18 cellular contexts compared by ENCODE assay signal in the genomic region with DNA sequence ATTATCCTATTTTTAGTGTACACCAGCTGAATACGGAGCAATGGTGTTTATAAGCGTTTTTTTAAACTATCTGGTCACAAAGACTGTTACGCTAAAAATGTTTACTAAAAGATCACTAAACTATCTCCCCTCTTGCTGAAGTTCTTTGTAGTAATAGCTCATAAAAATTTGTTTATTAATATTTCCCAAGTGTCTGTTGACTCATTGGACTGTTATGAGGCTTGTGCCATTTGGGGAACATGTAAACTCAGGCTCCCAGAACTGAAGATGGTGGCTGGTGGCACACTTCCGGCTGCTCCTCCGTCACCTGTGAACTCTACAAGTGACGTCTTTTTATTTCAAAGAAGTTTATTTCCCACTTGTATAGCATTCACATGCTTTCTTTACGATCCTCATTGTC. TPM values are rescaled to one million over a fixed set of nuclear protein-coding genes. Genes with fewer than 3 reads are reported as not detected.
DNase-seq lines count a peak whose midpoint lies in the region; ATAC-seq and TF ChIP-seq lines count a peak whose summit lies in the region.
"Had no signal": no experiment of that assay in that cellular context is flagged by ENCODE, and none has a peak within 500 bp of the region (broad histone marks: within the 10 kb centered on the region; RNA-seq: fewer than 3 reads in every experiment).

No MANE protein-coding gene starts in this region.

- peaks cover 15% of the 10 kb centered on the region for H3K36me3 Mint-ChIP-seq in activated naive CD4-positive, alpha-beta T cell treated with anti-CD3 and anti-CD28 coated beads, Interleukin-2, amount 50 U/mL, for 24 hours
- H3K36me3 Mint-ChIP-seq in HFFc6 (ENCODE audit: low read depth) (peaks cover 32% of the 10 kb centered on the region), endodermal cell (ENCODE audit: low read depth) (peaks cover 54% of the 10 kb centered on the region)

- no peaks in the 10 kb centered on the region for H3K4me1 ChIP-seq in endodermal cell (ENCODE audit: control insufficient read depth, insufficient read depth, low read length)
- H3K4me1 ChIP-seq in right cardiac atrium (ENCODE audit: control insufficient read depth, insufficient read depth, low read length) = no peaks in the 10 kb centered on the region
- H3K4me1 ChIP-seq: Caco-2 had no signal

- no peak overlapping the region for H3K9ac ChIP-seq in endodermal cell (ENCODE audit: extremely low read depth, low read length, poor library complexity, severe bottlenecking)

- H3K9me3 Mint-ChIP-seq in activated naive CD4-positive, alpha-beta T cell treated with anti-CD3 and anti-CD28 coated beads, Interleukin-2, amount 50 U/mL, for 24 hours = no peaks in the 10 kb centered on the region
- H3K9me3 Mint-ChIP-seq in HFFc6 (no peaks in the 10 kb centered on the region), endodermal cell (no peaks in the 10 kb centered on the region)

- H3K4me1 Mint-ChIP-seq in activated naive CD4-positive, alpha-beta T cell treated with anti-CD3 and anti-CD28 coated beads, Interleukin-2, amount 50 U/mL, for 24 hours = peaks cover 28% of the 10 kb centered on the region
- H3K4me1 Mint-ChIP-seq in HFFc6 (ENCODE audit: low read depth) (peaks cover 39% of the 10 kb centered on the region), endodermal cell (no peaks in the 10 kb centered on the region)

- H3K27ac Mint-ChIP-seq in activated naive CD4-positive, alpha-beta T cell treated with anti-CD3 and anti-CD28 coated beads, Interleukin-2, amount 50 U/mL, for 24 hours = peak overlapping the region; percentile 41
- H3K27ac Mint-ChIP-seq in HFFc6 = peak overlapping the region; percentile 76
- peak overlapping the region; percentile 29 for H3K27ac Mint-ChIP-seq in endodermal cell

- H3K36me3 ChIP-seq in endodermal cell (ENCODE audit: control insufficient read depth, insufficient read depth, low read length) = peaks cover 81% of the 10 kb centered on the region

- H3K9me3 ChIP-seq in endodermal cell (ENCODE audit: control insufficient read depth, low read length) (no peaks in the 10 kb centered on the region), right cardiac atrium (ENCODE audit: control insufficient read depth, low read length) (no peaks in the 10 kb centered on the region)
- H3K9me3 ChIP-seq: Caco-2 had no signal

- TF ChIP-seq CTCF in HFFc6 (IDR thresholded peaks at IDR 0.05) (no peak), endodermal cell (conservative IDR thresholded peaks at IDR 0.05) (no peak), coronary artery (IDR thresholded peaks at IDR 0.05) (no peak)

- intact Hi-C loops in right cardiac atrium (cut with DNase I) = no loop called here

- no peaks in the 10 kb centered on the region for H3K27me3 ChIP-seq in endodermal cell (ENCODE audit: control insufficient read depth, insufficient read depth, low read length, poor library complexity, severe bottlenecking)
- H3K27me3 ChIP-seq in right cardiac atrium (ENCODE audit: control insufficient read depth, insufficient read depth) = no peaks in the 10 kb centered on the region

- 98 to 100% methylated on average over 1 to 7 of the region's 7 CpGs for WGBS in endodermal cell (ENCODE audit: insufficient coverage in 1 of 2, insufficient read length in 1 of 2), 2 experiments
- 89% methylated on average over 7 of the region's 7 CpGs for WGBS in right cardiac atrium

- no peak overlapping the region for H3K4me3 Mint-ChIP-seq in activated naive CD4-positive, alpha-beta T cell treated with anti-CD3 and anti-CD28 coated beads, Interleukin-2, amount 50 U/mL, for 24 hours
- H3K4me3 Mint-ChIP-seq in HFFc6 (no peak overlapping the region; the same call in 1 of the 2 replicates), endodermal cell (no peak overlapping the region)

- H3K4me3 ChIP-seq in endodermal cell (ENCODE audit: low read length) (no peak overlapping the region), right cardiac atrium (ENCODE audit: low read length) (no peak overlapping the region), coronary artery (no peak overlapping the region)
- H3K4me3 ChIP-seq: K562, PC-9 had no signal

- no peaks in the 10 kb centered on the region for H3K27me3 Mint-ChIP-seq in activated naive CD4-positive, alpha-beta T cell treated with anti-CD3 and anti-CD28 coated beads, Interleukin-2, amount 50 U/mL, for 24 hours
- no peaks in the 10 kb centered on the region for H3K27me3 Mint-ChIP-seq in HFFc6 (ENCODE audit: insufficient read depth)
- H3K27me3 Mint-ChIP-seq in endodermal cell (ENCODE audit: insufficient read depth) = no peaks in the 10 kb centered on the region

- H3K27ac ChIP-seq in endodermal cell (ENCODE audit: low read depth, low read length) (no peak overlapping the region), right cardiac atrium (ENCODE audit: low read length) (no peak overlapping the region), coronary artery (no peak overlapping the region)
- H3K27ac ChIP-seq: C4-2B, HL-60, PC-9 had no signal

- ATAC-seq in right cardiac atrium = no peak

- DNase-seq in activated naive CD4-positive, alpha-beta T cell treated with Interleukin-2 at 50 U/mL for 16 hours = no peak
- peak; percentile 21 for DNase-seq in HFFc6
- no peak for DNase-seq in endodermal cell
- DNase-seq in myocyte (ENCODE audit: low read depth) = peak; percentile 18
- DNase-seq in right cardiac atrium = no peak
- no peak for DNase-seq in DMS53 treated with DMSO at 0.1 percent for 48 hours (lab: John Stamatoyannopoulos, UW; ENCODE audit: unreplicated experiment)
- no peak for DNase-seq in coronary artery (ENCODE audit: low spot score)
- DNase-seq: 8988T, Caco-2, GOT3, NCI-H1092, NCI-H446, NCI-H748 treated with DMSO at 0.1 percent for 48 hours, PC-9 had no signal

RNA-seq across cellular contexts. Expression of gene AIDA, which starts 46.3 kb away (rescaled TPM):
- total RNA-seq in HFFc6 (2021; fragmentation: NEBNext Ultra II Directional; extraction: Animal tissue kit (Norgen Biotek cat#: 25700)) = 100 to 1,000 TPM in 4 of 6 experiments, 10 to 100 TPM in 2; 87.1 to 112 (median 103) TPM
- total RNA-seq in endodermal cell = 100 to 1,000 TPM; 129 to 136 TPM
- polyA plus RNA-seq in endodermal cell (2013, experiment 1 of 2) = 85.2 TPM
- polyA plus RNA-seq in endodermal cell (2013, experiment 2 of 2) = 90.1 TPM
- 25.9 and 30.4 TPM in 2 replicates for total RNA-seq in myocyte
- polyA plus RNA-seq in myocyte (2012) = 42.0 TPM
- total RNA-seq in right cardiac atrium = 10 to 100 TPM; 65.0 to 75.9 (median 66.1) TPM
- polyA plus RNA-seq in right cardiac atrium = 48.5 TPM

RNA-seq across cellular contexts. Expression of gene BROX, which starts 46.4 kb away (rescaled TPM):
- 10 to 100 TPM; 61.0 to 71.0 (median 67.6) TPM for total RNA-seq in HFFc6 (2021; fragmentation: NEBNext Ultra II Directional; extraction: Animal tissue kit (Norgen Biotek cat#: 25700))
- total RNA-seq in endodermal cell (10 to 100 TPM; 22.8 to 26.3 TPM), myocyte (56.0 and 67.7 TPM in 2 replicates), right cardiac atrium (10 to 100 TPM; 25.2 to 29.6 (median 28.2) TPM)
- polyA plus RNA-seq in endodermal cell (2013, experiment 1 of 2) = 27.0 TPM
- polyA plus RNA-seq in endodermal cell (2013, experiment 2 of 2) = 29.5 TPM
- 18.7 TPM for polyA plus RNA-seq in myocyte (2012)
- 12.7 TPM for polyA plus RNA-seq in right cardiac atrium

RNA-seq across cellular contexts. Expression of gene MIA3, which starts 48.1 kb away (rescaled TPM):
- 10 to 100 TPM; 55.6 to 68.3 (median 62.1) TPM for total RNA-seq in HFFc6 (2021; fragmentation: NEBNext Ultra II Directional; extraction: Animal tissue kit (Norgen Biotek cat#: 25700))
- total RNA-seq in endodermal cell (10 to 100 TPM; 69.9 to 76.8 TPM), myocyte (44.4 and 59.0 TPM in 2 replicates), right cardiac atrium (10 to 100 TPM; 51.3 to 59.8 (median 57.9) TPM)
- 48.0 TPM for polyA plus RNA-seq in endodermal cell (2013, experiment 1 of 2)
- 47.7 TPM for polyA plus RNA-seq in endodermal cell (2013, experiment 2 of 2)
- 25.2 TPM for polyA plus RNA-seq in myocyte (2012)
- 25.6 TPM for polyA plus RNA-seq in right cardiac atrium

Comparison
In these comparisons a context has a peak if more than half of its experiments do, and no peak if none do; other contexts are left out.
1. DNase-seq: peak in HFFc6 (single experiment) and myocyte (single experiment); none in activated naive CD4-positive, alpha-beta T cell treated with Interleukin-2 at 50 U/mL for 16 hours (single experiment), endodermal cell (single experiment), right cardiac atrium (0 of 3), DMS53 treated with DMSO at 0.1 percent for 48 hours (single experiment) and coronary artery (single experiment).
2. Peak in every context shown above with its lines, with median percentiles within 50 percentile points of each other: H3K27ac Mint-ChIP-seq.